Comparison of ENCODE assay signal across 1 cellular context in the genomic region with DNA sequence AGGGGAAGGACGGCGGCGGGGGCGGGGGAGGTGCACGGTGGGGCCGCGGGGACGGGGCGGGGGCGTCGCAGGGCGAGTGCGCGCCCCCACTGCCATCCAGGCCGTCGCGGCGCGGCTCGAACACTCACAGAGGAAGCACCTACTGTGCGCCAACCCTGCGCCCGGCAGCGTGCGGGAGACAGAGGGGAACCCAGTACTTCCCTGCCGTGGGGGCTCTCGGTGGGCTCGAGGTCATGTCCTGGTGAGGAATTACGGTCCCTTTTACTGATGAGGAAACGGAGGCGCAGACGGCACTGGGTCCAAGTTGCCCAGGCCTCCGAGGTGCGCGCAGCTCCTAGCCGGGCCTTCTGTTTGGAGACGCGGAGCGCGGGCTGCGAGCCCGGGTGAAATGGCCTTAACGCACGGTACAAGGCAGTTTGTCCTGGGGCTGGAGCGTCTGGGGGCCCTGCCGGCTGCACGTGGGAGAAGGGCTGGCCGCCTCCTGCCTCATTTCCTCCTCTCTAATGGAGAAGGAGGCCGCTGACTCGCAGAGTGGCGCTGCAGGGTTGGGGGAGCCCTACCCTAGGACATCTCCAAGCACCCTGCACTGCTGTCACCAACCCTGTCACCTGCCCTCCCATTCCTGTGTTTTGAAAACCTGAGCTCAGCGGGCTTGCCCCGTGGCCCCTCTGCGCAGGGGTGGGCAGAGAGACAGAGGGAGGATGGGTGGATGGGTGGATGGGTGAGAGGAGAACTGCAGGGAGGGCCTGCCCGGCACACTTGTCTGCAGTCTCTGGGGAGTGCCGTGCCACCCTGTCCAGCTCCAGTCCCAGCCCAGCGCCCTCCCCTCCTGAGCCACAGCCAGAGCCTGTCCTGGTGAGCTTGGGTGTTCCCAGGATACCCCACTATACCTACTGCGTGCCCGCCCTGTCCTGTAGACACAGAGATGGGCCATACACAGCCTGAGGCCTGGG.
A peak's percentile ranks its signal among the peaks of the same experiment; 100 is the strongest.
TF ChIP-seq lines count a peak whose summit lies in the region.

No MANE protein-coding gene starts in this region.

TF ChIP-seq in WTC11, 78 proteins besides CTCF, POLR2A, EP300 and RAD21 (continued from another document):
- no peak for TF ChIP-seq PRRX2 (CRISPR knock-in tag; IDR thresholded peaks at IDR 0.05)
- TF ChIP-seq ZNF671 (CRISPR knock-in tag; IDR thresholded peaks at IDR 0.05): no peak
- TF ChIP-seq, protein P1, sequence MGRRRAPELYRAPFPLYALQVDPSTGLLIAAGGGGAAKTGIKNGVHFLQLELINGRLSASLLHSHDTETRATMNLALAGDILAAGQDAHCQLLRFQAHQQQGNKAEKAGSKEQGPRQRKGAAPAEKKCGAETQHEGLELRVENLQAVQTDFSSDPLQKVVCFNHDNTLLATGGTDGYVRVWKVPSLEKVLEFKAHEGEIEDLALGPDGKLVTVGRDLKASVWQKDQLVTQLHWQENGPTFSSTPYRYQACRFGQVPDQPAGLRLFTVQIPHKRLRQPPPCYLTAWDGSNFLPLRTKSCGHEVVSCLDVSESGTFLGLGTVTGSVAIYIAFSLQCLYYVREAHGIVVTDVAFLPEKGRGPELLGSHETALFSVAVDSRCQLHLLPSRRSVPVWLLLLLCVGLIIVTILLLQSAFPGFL (CRISPR knock-in tag; IDR thresholded peaks at IDR 0.05; ENCODE audit: borderline replicate concordance): no peak
- no peak for TF ChIP-seq NFYB (CRISPR knock-in tag; conservative IDR thresholded peaks at IDR 0.05; ENCODE audit: low read depth)
- TF ChIP-seq, protein P2, sequence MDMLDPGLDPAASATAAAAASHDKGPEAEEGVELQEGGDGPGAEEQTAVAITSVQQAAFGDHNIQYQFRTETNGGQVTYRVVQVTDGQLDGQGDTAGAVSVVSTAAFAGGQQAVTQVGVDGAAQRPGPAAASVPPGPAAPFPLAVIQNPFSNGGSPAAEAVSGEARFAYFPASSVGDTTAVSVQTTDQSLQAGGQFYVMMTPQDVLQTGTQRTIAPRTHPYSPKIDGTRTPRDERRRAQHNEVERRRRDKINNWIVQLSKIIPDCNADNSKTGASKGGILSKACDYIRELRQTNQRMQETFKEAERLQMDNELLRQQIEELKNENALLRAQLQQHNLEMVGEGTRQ (CRISPR knock-in tag; IDR thresholded peaks at IDR 0.05): no peak
- no peak for TF ChIP-seq SMAD3 (CRISPR knock-in tag; IDR thresholded peaks at IDR 0.05; ENCODE audit: borderline replicate concordance)
- TF ChIP-seq OVOL2 (CRISPR knock-in tag; IDR thresholded peaks at IDR 0.05; ENCODE audit: borderline replicate concordance): no peak
- TF ChIP-seq MYBL2 (CRISPR knock-in tag; IDR thresholded peaks at IDR 0.05): 0 out of 2 replicates have a peak, but pooled peaks have one; percentile 22
- peak; percentile 22; the same call in 1 of the 2 replicates for TF ChIP-seq SP1 (CRISPR knock-in tag; conservative IDR thresholded peaks at IDR 0.05)
- TF ChIP-seq ZNF232 (CRISPR knock-in tag; IDR thresholded peaks at IDR 0.05): peak; percentile 59; the same call in 1 of the 2 replicates
- no peak for TF ChIP-seq ZNF219 (CRISPR knock-in tag; IDR thresholded peaks at IDR 0.05; ENCODE audit: borderline replicate concordance)
- no peak for TF ChIP-seq NR3C1 (CRISPR knock-in tag; conservative IDR thresholded peaks at IDR 0.05; ENCODE audit: low read depth)
- no peak for TF ChIP-seq GRHL2 (CRISPR knock-in tag; IDR thresholded peaks at IDR 0.05; ENCODE audit: insufficient replicate concordance, severe bottlenecking)
- no peak for TF ChIP-seq ELF4 (CRISPR knock-in tag; IDR thresholded peaks at IDR 0.05; ENCODE audit: low read depth)
- TF ChIP-seq, protein P3, sequence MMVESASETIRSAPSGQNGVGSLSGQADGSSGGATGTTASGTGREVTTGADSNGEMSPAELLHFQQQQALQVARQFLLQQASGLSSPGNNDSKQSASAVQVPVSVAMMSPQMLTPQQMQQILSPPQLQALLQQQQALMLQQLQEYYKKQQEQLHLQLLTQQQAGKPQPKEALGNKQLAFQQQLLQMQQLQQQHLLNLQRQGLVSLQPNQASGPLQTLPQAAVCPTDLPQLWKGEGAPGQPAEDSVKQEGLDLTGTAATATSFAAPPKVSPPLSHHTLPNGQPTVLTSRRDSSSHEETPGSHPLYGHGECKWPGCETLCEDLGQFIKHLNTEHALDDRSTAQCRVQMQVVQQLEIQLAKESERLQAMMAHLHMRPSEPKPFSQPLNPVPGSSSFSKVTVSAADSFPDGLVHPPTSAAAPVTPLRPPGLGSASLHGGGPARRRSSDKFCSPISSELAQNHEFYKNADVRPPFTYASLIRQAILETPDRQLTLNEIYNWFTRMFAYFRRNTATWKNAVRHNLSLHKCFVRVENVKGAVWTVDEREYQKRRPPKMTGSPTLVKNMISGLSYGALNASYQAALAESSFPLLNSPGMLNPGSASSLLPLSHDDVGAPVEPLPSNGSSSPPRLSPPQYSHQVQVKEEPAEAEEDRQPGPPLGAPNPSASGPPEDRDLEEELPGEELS (CRISPR knock-in tag; IDR thresholded peaks at IDR 0.05): peak; percentile 26; the same call in 1 of the 2 replicates
- peak; percentile 40; the same call in 1 of the 2 replicates for TF ChIP-seq FOXP1 (CRISPR knock-in tag; IDR thresholded peaks at IDR 0.05; ENCODE audit: borderline replicate concordance)
- TF ChIP-seq, protein P4, sequence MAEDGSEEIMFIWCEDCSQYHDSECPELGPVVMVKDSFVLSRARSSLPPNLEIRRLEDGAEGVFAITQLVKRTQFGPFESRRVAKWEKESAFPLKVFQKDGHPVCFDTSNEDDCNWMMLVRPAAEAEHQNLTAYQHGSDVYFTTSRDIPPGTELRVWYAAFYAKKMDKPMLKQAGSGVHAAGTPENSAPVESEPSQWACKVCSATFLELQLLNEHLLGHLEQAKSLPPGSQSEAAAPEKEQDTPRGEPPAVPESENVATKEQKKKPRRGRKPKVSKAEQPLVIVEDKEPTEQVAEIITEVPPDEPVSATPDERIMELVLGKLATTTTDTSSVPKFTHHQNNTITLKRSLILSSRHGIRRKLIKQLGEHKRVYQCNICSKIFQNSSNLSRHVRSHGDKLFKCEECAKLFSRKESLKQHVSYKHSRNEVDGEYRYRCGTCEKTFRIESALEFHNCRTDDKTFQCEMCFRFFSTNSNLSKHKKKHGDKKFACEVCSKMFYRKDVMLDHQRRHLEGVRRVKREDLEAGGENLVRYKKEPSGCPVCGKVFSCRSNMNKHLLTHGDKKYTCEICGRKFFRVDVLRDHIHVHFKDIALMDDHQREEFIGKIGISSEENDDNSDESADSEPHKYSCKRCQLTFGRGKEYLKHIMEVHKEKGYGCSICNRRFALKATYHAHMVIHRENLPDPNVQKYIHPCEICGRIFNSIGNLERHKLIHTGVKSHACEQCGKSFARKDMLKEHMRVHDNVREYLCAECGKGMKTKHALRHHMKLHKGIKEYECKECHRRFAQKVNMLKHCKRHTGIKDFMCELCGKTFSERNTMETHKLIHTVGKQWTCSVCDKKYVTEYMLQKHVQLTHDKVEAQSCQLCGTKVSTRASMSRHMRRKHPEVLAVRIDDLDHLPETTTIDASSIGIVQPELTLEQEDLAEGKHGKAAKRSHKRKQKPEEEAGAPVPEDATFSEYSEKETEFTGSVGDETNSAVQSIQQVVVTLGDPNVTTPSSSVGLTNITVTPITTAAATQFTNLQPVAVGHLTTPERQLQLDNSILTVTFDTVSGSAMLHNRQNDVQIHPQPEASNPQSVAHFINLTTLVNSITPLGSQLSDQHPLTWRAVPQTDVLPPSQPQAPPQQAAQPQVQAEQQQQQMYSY (CRISPR knock-in tag; IDR thresholded peaks at IDR 0.05): no peak
- TF ChIP-seq CBFB (CRISPR knock-in tag; IDR thresholded peaks at IDR 0.05; ENCODE audit: low read depth): no peak
- no peak for TF ChIP-seq HMGA2 (CRISPR knock-in tag; IDR thresholded peaks at IDR 0.05)
- no peak for TF ChIP-seq MXD4 (CRISPR knock-in tag; IDR thresholded peaks at IDR 0.05; ENCODE audit: borderline replicate concordance)
- TF ChIP-seq, protein P5, sequence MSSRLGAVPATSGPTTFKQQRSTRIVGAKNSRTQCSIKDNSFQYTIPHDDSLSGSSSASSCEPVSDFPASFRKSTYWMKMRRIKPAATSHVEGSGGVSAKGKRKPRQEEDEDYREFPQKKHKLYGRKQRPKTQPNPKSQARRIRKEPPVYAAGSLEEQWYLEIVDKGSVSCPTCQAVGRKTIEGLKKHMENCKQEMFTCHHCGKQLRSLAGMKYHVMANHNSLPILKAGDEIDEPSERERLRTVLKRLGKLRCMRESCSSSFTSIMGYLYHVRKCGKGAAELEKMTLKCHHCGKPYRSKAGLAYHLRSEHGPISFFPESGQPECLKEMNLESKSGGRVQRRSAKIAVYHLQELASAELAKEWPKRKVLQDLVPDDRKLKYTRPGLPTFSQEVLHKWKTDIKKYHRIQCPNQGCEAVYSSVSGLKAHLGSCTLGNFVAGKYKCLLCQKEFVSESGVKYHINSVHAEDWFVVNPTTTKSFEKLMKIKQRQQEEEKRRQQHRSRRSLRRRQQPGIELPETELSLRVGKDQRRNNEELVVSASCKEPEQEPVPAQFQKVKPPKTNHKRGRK (CRISPR knock-in tag; IDR thresholded peaks at IDR 0.05; ENCODE audit: borderline replicate concordance): no peak
- no peak for TF ChIP-seq RORB (CRISPR knock-in tag; IDR thresholded peaks at IDR 0.05)
